ENCODE assay signal across 1 cellular context in the genomic region with DNA sequence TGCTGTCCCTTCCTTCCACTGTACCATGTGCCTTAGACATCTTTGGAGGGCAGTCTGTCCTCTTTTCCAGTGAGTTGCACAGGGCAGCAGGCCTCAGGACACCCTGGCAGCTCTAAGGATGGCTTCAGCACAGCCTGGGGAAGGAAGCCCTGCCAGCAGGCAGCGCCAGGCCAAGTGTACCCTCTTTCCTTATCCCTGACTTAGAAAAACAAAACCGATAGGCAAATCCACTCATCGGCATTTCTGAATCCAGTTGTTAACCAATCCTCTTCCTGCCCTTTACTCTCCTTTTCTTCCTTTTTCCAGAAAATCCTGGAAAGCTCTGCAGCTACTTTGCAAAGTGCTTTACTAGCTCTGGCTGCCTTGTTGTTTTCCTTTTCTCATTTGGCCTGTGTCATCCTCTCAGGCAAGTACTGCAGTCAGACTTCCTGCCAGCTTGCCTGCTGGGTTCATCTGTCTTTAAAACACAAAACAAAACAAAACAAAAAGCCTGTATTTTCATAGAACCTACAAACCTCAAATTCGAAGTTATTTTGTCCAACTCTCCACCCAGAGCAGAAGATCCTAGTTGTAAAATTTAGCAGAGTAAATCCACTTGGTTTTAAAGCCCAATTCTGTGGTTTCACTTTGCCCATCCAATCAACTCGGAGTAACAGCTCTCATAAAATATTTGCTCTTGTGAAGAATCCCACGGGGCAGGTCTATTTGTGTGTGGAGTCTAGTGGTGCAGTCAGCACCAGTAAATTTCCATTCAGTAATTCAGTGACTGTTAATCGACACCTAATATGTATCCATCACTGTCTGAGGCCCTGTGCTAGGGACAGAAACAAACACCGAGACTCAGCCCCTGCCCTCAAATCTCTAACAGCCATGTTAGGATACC.
TF ChIP-seq lines count a peak whose summit lies in the region.

No MANE protein-coding gene starts in this region.

TF ChIP-seq in HepG2, 621 proteins besides CTCF, POLR2A, EP300 and RAD21 (continued from another document and continues in another):
- TF ChIP-seq, protein P1, sequence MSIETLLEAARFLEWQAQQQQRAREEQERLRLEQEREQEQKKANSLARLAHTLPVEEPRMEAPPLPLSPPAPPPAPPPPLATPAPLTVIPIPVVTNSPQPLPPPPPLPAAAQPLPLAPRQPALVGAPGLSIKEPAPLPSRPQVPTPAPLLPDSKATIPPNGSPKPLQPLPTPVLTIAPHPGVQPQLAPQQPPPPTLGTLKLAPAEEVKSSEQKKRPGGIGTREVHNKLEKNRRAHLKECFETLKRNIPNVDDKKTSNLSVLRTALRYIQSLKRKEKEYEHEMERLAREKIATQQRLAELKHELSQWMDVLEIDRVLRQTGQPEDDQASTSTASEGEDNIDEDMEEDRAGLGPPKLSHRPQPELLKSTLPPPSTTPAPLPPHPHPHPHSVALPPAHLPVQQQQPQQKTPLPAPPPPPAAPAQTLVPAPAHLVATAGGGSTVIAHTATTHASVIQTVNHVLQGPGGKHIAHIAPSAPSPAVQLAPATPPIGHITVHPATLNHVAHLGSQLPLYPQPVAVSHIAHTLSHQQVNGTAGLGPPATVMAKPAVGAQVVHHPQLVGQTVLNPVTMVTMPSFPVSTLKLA (IDR thresholded peaks at IDR 0.05) = no peak
- TF ChIP-seq TBP (CRISPR knock-in tag; IDR thresholded peaks at IDR 0.05) (0 out of 2 replicates have a peak, but pooled peaks have one; percentile 13), ZNF646 (CRISPR knock-in tag; IDR thresholded peaks at IDR 0.05) (no peak), GATAD1 (CRISPR knock-in tag; IDR thresholded peaks at IDR 0.05) (no peak), ZNF136 (CRISPR knock-in tag; IDR thresholded peaks at IDR 0.05; ENCODE audit: low read depth) (no peak; the same call in none of the 2 replicates), RORA (CRISPR knock-in tag; IDR thresholded peaks at IDR 0.05) (peak; percentile 84; the same call in 1 of the 2 replicates), RBAK (CRISPR knock-in tag; IDR thresholded peaks at IDR 0.05) (no peak), E2F1 (CRISPR knock-in tag; IDR thresholded peaks at IDR 0.05) (no peak), ZBTB39 (CRISPR knock-in tag; IDR thresholded peaks at IDR 0.05) (no peak), SSRP1 (CRISPR knock-in tag; IDR thresholded peaks at IDR 0.05) (no peak), MZF1 (CRISPR knock-in tag; IDR thresholded peaks at IDR 0.05; ENCODE audit: borderline replicate concordance) (no peak), GPN1 (CRISPR knock-in tag; IDR thresholded peaks at IDR 0.05; ENCODE audit: borderline replicate concordance) (no peak), ZNF329 (CRISPR knock-in tag; IDR thresholded peaks at IDR 0.05; ENCODE audit: low read depth) (no peak), SYNCRIP (IDR thresholded peaks at IDR 0.05; ENCODE audit: insufficient read depth, low read depth, low read length) (no peak), ZNF143 (CRISPR knock-in tag; IDR thresholded peaks at IDR 0.05) (no peak), ZNF772 (CRISPR knock-in tag; IDR thresholded peaks at IDR 0.05) (no peak), ATRX (CRISPR knock-in tag; IDR thresholded peaks at IDR 0.05; ENCODE audit: borderline replicate concordance) (no peak), ZNF567 (CRISPR knock-in tag; IDR thresholded peaks at IDR 0.05; ENCODE audit: borderline replicate concordance) (no peak), ZNF543 (CRISPR knock-in tag; IDR thresholded peaks at IDR 0.05) (0 out of 2 replicates have a peak, but pooled peaks have one; percentile 47), ZNF839 (CRISPR knock-in tag; IDR thresholded peaks at IDR 0.05; ENCODE audit: borderline replicate concordance) (no peak), FOXP1 (IDR thresholded peaks at IDR 0.05) (no peak), FOXP1 (CRISPR knock-in tag; IDR thresholded peaks at IDR 0.05) (no peak), ZNF775 (CRISPR knock-in tag; IDR thresholded peaks at IDR 0.05; ENCODE audit: borderline replicate concordance) (no peak), ZNF414 (CRISPR knock-in tag; IDR thresholded peaks at IDR 0.05) (no peak), HDAC1 (CRISPR knock-in tag; IDR thresholded peaks at IDR 0.05) (no peak; the same call in 1 of the 2 replicates), CHCHD3 (CRISPR knock-in tag; IDR thresholded peaks at IDR 0.05) (no peak), PITX1 (CRISPR knock-in tag; IDR thresholded peaks at IDR 0.05) (0 out of 2 replicates have a peak, but pooled peaks have one; percentile 20), NFKB2 (CRISPR knock-in tag; IDR thresholded peaks at IDR 0.05; ENCODE audit: borderline replicate concordance) (no peak), ZNF430 (CRISPR knock-in tag; IDR thresholded peaks at IDR 0.05) (no peak), SMARCE1 (IDR thresholded peaks at IDR 0.05; ENCODE audit: borderline replicate concordance) (no peak), GABPA (IDR thresholded peaks at IDR 0.05; ENCODE audit: low read depth, low read length) (no peak), GABPA (CRISPR knock-in tag; IDR thresholded peaks at IDR 0.05; ENCODE audit: low read depth) (peak; percentile 61), ATAD3A (CRISPR knock-in tag; IDR thresholded peaks at IDR 0.05) (no peak), ZNF629 (CRISPR knock-in tag; conservative IDR thresholded peaks at IDR 0.05) (no peak), ZNF777 (CRISPR knock-in tag; IDR thresholded peaks at IDR 0.05) (no peak)
- TF ChIP-seq, protein P2, sequence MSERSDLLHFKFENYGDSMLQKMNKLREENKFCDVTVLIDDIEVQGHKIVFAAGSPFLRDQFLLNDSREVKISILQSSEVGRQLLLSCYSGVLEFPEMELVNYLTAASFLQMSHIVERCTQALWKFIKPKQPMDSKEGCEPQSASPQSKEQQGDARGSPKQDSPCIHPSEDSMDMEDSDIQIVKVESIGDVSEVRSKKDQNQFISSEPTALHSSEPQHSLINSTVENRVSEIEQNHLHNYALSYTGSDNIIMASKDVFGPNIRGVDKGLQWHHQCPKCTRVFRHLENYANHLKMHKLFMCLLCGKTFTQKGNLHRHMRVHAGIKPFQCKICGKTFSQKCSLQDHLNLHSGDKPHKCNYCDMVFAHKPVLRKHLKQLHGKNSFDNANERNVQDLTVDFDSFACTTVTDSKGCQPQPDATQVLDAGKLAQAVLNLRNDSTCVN (CRISPR knock-in tag; IDR thresholded peaks at IDR 0.05; ENCODE audit: borderline replicate concordance) = 0 out of 2 replicates have a peak, but pooled peaks have one; percentile 22
- TF ChIP-seq, protein P3, sequence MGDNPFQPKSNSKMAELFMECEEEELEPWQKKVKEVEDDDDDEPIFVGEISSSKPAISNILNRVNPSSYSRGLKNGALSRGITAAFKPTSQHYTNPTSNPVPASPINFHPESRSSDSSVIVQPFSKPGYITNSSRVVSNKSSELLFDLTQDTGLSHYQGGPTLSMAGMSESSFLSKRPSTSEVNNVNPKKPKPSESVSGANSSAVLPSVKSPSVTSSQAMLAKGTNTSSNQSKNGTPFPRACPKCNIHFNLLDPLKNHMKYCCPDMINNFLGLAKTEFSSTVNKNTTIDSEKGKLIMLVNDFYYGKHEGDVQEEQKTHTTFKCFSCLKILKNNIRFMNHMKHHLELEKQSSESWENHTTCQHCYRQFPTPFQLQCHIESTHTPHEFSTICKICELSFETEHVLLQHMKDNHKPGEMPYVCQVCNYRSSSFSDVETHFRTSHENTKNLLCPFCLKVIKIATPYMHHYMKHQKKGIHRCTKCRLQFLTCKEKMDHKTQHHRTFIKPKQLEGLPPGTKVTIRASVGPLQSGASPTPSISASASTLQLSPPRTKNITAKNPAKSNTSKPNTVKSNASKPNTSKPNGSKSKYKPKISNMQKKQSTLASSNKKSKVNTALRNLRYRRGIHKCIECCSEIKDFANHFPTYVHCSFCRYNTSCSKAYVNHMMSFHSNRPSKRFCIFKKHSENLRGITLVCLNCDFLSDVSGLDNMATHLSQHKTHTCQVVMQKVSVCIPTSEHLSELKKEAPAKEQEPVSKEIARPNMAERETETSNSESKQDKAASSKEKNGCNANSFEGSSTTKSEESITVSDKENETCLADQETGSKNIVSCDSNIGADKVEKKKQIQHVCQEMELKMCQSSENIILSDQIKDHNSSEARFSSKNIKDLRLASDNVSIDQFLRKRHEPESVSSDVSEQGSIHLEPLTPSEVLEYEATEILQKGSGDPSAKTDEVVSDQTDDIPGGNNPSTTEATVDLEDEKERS (CRISPR knock-in tag; IDR thresholded peaks at IDR 0.05) = no peak
- TF ChIP-seq, protein P4, sequence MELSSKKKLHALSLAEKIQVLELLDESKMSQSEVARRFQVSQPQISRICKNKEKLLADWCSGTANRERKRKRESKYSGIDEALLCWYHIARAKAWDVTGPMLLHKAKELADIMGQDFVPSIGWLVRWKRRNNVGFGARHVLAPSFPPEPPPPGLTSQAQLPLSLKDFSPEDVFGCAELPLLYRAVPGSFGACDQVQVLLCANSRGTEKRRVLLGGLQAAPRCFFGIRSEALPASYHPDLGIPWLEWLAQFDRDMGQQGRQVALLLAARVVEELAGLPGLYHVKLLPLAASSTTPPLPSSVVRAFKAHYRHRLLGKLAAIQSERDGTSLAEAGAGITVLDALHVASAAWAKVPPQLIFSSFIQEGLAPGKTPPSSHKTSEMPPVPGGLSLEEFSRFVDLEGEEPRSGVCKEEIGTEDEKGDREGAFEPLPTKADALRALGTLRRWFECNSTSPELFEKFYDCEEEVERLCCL (CRISPR knock-in tag; IDR thresholded peaks at IDR 0.05; ENCODE audit: borderline replicate concordance) = no peak
- TF ChIP-seq, protein P5, sequence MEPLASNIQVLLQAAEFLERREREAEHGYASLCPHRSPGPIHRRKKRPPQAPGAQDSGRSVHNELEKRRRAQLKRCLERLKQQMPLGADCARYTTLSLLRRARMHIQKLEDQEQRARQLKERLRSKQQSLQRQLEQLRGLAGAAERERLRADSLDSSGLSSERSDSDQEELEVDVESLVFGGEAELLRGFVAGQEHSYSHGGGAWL (CRISPR knock-in tag; IDR thresholded peaks at IDR 0.05) = no peak
- TF ChIP-seq, protein P6, sequence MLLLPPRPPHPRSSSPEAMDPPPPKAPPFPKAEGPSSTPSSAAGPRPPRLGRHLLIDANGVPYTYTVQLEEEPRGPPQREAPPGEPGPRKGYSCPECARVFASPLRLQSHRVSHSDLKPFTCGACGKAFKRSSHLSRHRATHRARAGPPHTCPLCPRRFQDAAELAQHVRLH (CRISPR knock-in tag; IDR thresholded peaks at IDR 0.05; ENCODE audit: borderline replicate concordance, low read depth) = no peak; the same call in 1 of the 2 replicates
